Comparison of ENCODE assay signal across 23 cellular contexts in the genomic region with DNA sequence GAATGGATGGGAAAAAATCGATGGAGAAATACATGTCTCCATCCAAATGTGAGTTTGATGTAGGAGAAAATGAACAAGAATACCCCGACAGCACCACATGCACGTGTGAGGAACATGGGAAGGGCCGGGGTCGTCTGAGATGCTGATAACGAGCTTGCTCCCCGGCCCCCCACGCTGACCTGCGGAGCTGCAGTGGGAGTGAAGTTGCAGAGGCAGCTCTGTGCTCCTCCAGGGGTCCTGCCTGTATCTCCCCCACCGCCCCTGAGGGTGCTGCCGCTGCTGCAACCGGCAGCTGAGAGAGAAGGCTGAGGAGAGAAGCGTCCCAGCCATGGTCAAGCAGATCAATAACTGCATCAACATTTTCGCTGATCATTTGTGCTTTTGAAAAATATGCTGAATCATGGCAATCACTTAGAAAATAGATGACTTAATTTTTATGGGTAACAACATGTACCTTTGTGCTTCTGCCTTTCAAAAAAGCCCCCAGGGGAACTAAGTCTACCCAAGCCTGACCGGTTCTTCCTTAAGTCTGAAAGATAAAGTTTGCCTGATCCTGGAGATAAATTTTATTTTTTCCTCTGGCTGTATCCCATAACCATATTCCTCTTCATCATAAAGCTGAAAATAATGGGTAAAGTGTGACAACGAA. TPM values are rescaled to one million over a fixed set of nuclear protein-coding genes. Genes with fewer than 3 reads are reported as not detected.
DNase-seq lines count a peak whose midpoint lies in the region; ATAC-seq, FAIRE-seq and TF ChIP-seq lines count a peak whose summit lies in the region.
"Had no signal": no experiment of that assay in that cellular context is flagged by ENCODE, and none has a peak within 500 bp of the region (broad histone marks: within the 10 kb centered on the region; RNA-seq: fewer than 3 reads in every experiment).

No MANE protein-coding gene starts in this region.

- peak; percentile 49 for DNase-seq in activated CD8-positive, alpha-beta memory T cell treated with anti-CD3 and anti-CD28 coated beads for 24 hours
- DNase-seq in activated CD8-positive, alpha-beta memory T cell treated with anti-CD3 and anti-CD28 coated beads, Interleukin-2, amount 10 ng/mL, durations not matched to agents 7 days and 5 days = no peak
- no peak for DNase-seq in keratinocyte (ENCODE audit: low read depth, low spot score)
- DNase-seq in trophoblast cell = peak in 1 of 2 donors; percentile 79
- DNase-seq in thyroid gland = no peak
- DNase-seq in DMS 273 treated with DMSO at 0.1 percent for 48 hours (lab: John Stamatoyannopoulos, UW) = no peak
- DNase-seq: 8988T; AML-193; CD4-positive, alpha-beta T cell; COR-L47; DMS79 treated with DMSO at 0.1 percent for 48 hours; HCEC 1CT; KG1; NCI-H1092 treated with DMSO at 0.1 percent for 48 hours; NCI-H1436 treated with DMSO at 0.1 percent for 48 hours; NCI-H2029; NCI-H2227 treated with DMSO at 0.1 percent for 48 hours; NCI-H510A treated with DMSO at 0.1 percent for 48 hours; NCI-H748 treated with DMSO at 0.1 percent for 48 hours; SIG-M5 had no signal

- no peaks in the 10 kb centered on the region for H3K36me3 Mint-ChIP-seq in activated CD8-positive, alpha-beta memory T cell treated with anti-CD3 and anti-CD28 coated beads, Interleukin-2, amount 10 ng/mL, durations not matched to agents 7 days and 5 days

- no peak for ATAC-seq in activated CD8-positive, alpha-beta memory T cell treated with anti-CD3 and anti-CD28 coated beads, Interleukin-2, amount 10 ng/mL, durations not matched to agents 7 days and 5 days
- ATAC-seq in GM21528 (IDR thresholded peaks at IDR 0.05; ENCODE audit: low FRiP score, unreplicated experiment) = no peak
- ATAC-seq: SK-N-SH treated with all-trans-retinoic acid at 6 μM for 48 hours had no signal

- H3K4me2 ChIP-seq in keratinocyte (ENCODE audit: control insufficient read depth, extremely low read depth, insufficient read depth, low read depth, low read length) = peak overlapping the region; percentile 56
- no peak overlapping the region for H3K4me2 ChIP-seq in trophoblast cell (ENCODE audit: low read length)

- H2AK5ac ChIP-seq in trophoblast cell (ENCODE audit: low read length) = no peak overlapping the region

- peak overlapping the region; percentile 25 for H3K14ac ChIP-seq in trophoblast cell (ENCODE audit: low read length)

- intact Hi-C loops in thyroid gland (cut with DNase I) = no loop called here

- H3K79me2 ChIP-seq in keratinocyte (ENCODE audit: control insufficient read depth, insufficient read depth, low read length) (no peaks in the 10 kb centered on the region), trophoblast cell (ENCODE audit: control insufficient read depth, insufficient read depth, low read length, poor library complexity) (peaks cover 2% of the 10 kb centered on the region)

- H3K4me1 ChIP-seq in keratinocyte (ENCODE audit: control insufficient read depth, extremely low read depth, insufficient read depth, low read length) = peaks cover 13% of the 10 kb centered on the region
- peaks cover 26 to 27% of the 10 kb centered on the region in 2 experiments for H3K4me1 ChIP-seq in trophoblast cell (ENCODE audit: control insufficient read depth in 1 of 2, insufficient read depth in 2 of 2, low read length in 2 of 2)
- H3K4me1 ChIP-seq in thyroid gland = no peaks in the 10 kb centered on the region

- no peak for TF ChIP-seq CTCF in VCaP (conservative IDR thresholded peaks at IDR 0.05)
- no peak for TF ChIP-seq CTCF in keratinocyte (optimal IDR thresholded peaks at IDR 0.05 in 1 of 3, IDR thresholded peaks at IDR 0.05 in 1 of 3, conservative IDR thresholded peaks at IDR 0.05 in 1 of 3; ENCODE audit: extremely low read depth in 1 of 3, insufficient read depth in 2 of 3, low read length in 3 of 3)
- no peak for TF ChIP-seq CTCF in thyroid gland (IDR thresholded peaks at IDR 0.05)

- H4K20me1 ChIP-seq in keratinocyte (ENCODE audit: control insufficient read depth, extremely low read depth, insufficient read depth, low read length) = no peaks in the 10 kb centered on the region

- dilution Hi-C loops in keratinocyte (cut with MboI; ENCODE audit: extremely low pct_ligation_motif_present, low sequenced_read_pairs) = no loop called here

- WGBS in trophoblast cell (ENCODE audit: extremely low coverage, insufficient coverage, insufficient read length) = no CpG with 5 or more reads among the region's 16 CpGs
- 71 to 76% methylated on average over 16 of the region's 16 CpGs for WGBS in thyroid gland, 2 donors

- peak overlapping the region; percentile 35 for H2BK5ac ChIP-seq in trophoblast cell (ENCODE audit: low read depth, low read length, poor library complexity)

- H3K9ac ChIP-seq in keratinocyte (ENCODE audit: control insufficient read depth, extremely low read depth, insufficient read depth, low read length) = no peak overlapping the region
- H3K9ac ChIP-seq in trophoblast cell (ENCODE audit: low read length) = no peak overlapping the region

- H3K27me3 ChIP-seq in keratinocyte (ENCODE audit: control insufficient read depth, extremely low read depth, insufficient read depth, low read length) (no peaks in the 10 kb centered on the region), trophoblast cell (ENCODE audit: insufficient read depth, low read length) (no peaks in the 10 kb centered on the region), thyroid gland (no peaks in the 10 kb centered on the region)

- peak overlapping the region; percentile 31 for H3K18ac ChIP-seq in trophoblast cell (ENCODE audit: low read length)

- H3K9me3 Mint-ChIP-seq in activated CD8-positive, alpha-beta memory T cell treated with anti-CD3 and anti-CD28 coated beads, Interleukin-2, amount 10 ng/mL, durations not matched to agents 7 days and 5 days (ENCODE audit: low read depth) = no peaks in the 10 kb centered on the region
- H3K9me3 Mint-ChIP-seq: CD4-positive, alpha-beta T cell had no signal

- peak overlapping the region; percentile 60 for H2BK120ac ChIP-seq in trophoblast cell (ENCODE audit: insufficient read depth, low read length, poor library complexity)

- no peaks in the 10 kb centered on the region for H3K9me3 ChIP-seq in keratinocyte (ENCODE audit: control insufficient read depth, low read depth, low read length)
- H3K9me3 ChIP-seq in trophoblast cell (ENCODE audit: insufficient read depth, low read depth, low read length) = no peaks in the 10 kb centered on the region
- no peaks in the 10 kb centered on the region for H3K9me3 ChIP-seq in thyroid gland

- no peak overlapping the region for H3K4me3 Mint-ChIP-seq in activated CD8-positive, alpha-beta memory T cell treated with anti-CD3 and anti-CD28 coated beads, Interleukin-2, amount 10 ng/mL, durations not matched to agents 7 days and 5 days
- H3K4me3 Mint-ChIP-seq: CD4-positive, alpha-beta T cell had no signal

- peak overlapping the region; percentile 73 for H2AFZ ChIP-seq in keratinocyte (ENCODE audit: control insufficient read depth, low read length)
- no peak overlapping the region for H2AFZ ChIP-seq in trophoblast cell (ENCODE audit: insufficient read depth, low read length, poor library complexity)

- no peak for FAIRE-seq in keratinocyte (lab: Jason Lieb, UNC)

- H3K27me3 Mint-ChIP-seq in activated CD8-positive, alpha-beta memory T cell treated with anti-CD3 and anti-CD28 coated beads, Interleukin-2, amount 10 ng/mL, durations not matched to agents 7 days and 5 days = peaks cover 6% of the 10 kb centered on the region

- peaks cover 1% of the 10 kb centered on the region for H3K4me1 Mint-ChIP-seq in activated CD8-positive, alpha-beta memory T cell treated with anti-CD3 and anti-CD28 coated beads, Interleukin-2, amount 10 ng/mL, durations not matched to agents 7 days and 5 days

- peak overlapping the region; percentile 78 for H3K27ac ChIP-seq in VCaP
- H3K27ac ChIP-seq in keratinocyte (ENCODE audit: control insufficient read depth, insufficient read depth, low read length) = no peak overlapping the region
- H3K27ac ChIP-seq in trophoblast cell (ENCODE audit: low read depth, low read length) = peak overlapping the region; percentile 2
- no peak overlapping the region for H3K27ac ChIP-seq in thyroid gland

- H3K4ac ChIP-seq in trophoblast cell (ENCODE audit: low read depth, low read length) = no peak overlapping the region

- peak overlapping the region; percentile 72 for H2BK12ac ChIP-seq in trophoblast cell (ENCODE audit: low read length)

- H3K23ac ChIP-seq in trophoblast cell (ENCODE audit: low read length) = no peak overlapping the region

- H4K12ac ChIP-seq in trophoblast cell (ENCODE audit: low read depth, low read length) = peak overlapping the region; percentile 0

- H4K91ac ChIP-seq in trophoblast cell (ENCODE audit: low read depth, low read length) = peak overlapping the region; percentile 83

- no peak overlapping the region for H3K27ac Mint-ChIP-seq in activated CD8-positive, alpha-beta memory T cell treated with anti-CD3 and anti-CD28 coated beads, Interleukin-2, amount 10 ng/mL, durations not matched to agents 7 days and 5 days
- H3K27ac Mint-ChIP-seq: CD4-positive, alpha-beta T cell had no signal

- peaks cover 20% of the 10 kb centered on the region for H3K79me1 ChIP-seq in trophoblast cell (ENCODE audit: low read length)

- H3K4me3 ChIP-seq in keratinocyte (ENCODE audit: control insufficient read depth in 2 of 3, extremely low read depth in 1 of 3, insufficient read depth in 2 of 3, low read depth in 1 of 3, low read length in 3 of 3) = no peak overlapping the region
- no peak overlapping the region for H3K4me3 ChIP-seq in trophoblast cell (ENCODE audit: low read depth, low read length)
- no peak overlapping the region for H3K4me3 ChIP-seq in thyroid gland (replicated peaks in 1 of 3)

- H3K9me1 ChIP-seq in keratinocyte (ENCODE audit: control insufficient read depth, extremely low read depth, insufficient read depth, low read length) = no peaks in the 10 kb centered on the region

- H4K8ac ChIP-seq in trophoblast cell (ENCODE audit: low read depth, low read length) = peak overlapping the region; percentile 62

- TF ChIP-seq POLR2A in thyroid gland (IDR thresholded peaks at IDR 0.05) = no peak

- CTCF ChIA-PET in activated CD8-positive, alpha-beta memory T cell treated with anti-CD3 and anti-CD28 coated beads, Interleukin-2, amount 10 ng/mL, durations not matched to agents 7 days and 5 days (lab: Charles Lee) = no interaction called here

- no peaks in the 10 kb centered on the region for H3K36me3 ChIP-seq in keratinocyte (ENCODE audit: control insufficient read depth in 2 of 2, extremely low read depth in 1 of 2, insufficient read depth in 2 of 2, low read length in 2 of 2)
- H3K36me3 ChIP-seq in trophoblast cell (ENCODE audit: control insufficient read depth in 1 of 2, insufficient read depth in 2 of 2, low read length in 2 of 2) = no peaks in the 10 kb centered on the region
- no peaks in the 10 kb centered on the region for H3K36me3 ChIP-seq in thyroid gland

RNA-seq across cellular contexts. Expression of gene NAXD, which starts 18.2 kb away (rescaled TPM):
- total RNA-seq in activated CD8-positive, alpha-beta memory T cell treated with anti-CD3 and anti-CD28 coated beads, Interleukin-2, amount 10 ng/mL, durations not matched to agents 7 days and 5 days = 10 to 100 TPM; 26.3 to 29.5 TPM
- polyA plus RNA-seq in keratinocyte = 17.6 to 18.7 TPM (median 18.0 TPM) in 3 replicates
- polyA plus RNA-seq in keratinocyte (2011; ENCODE audit: low read depth) = 8.4 TPM
- 12.2 and 13.7 TPM in 2 replicates for polyA plus RNA-seq in keratinocyte (2011; cell fraction: cytosol; rRNA removed)
- polyA plus RNA-seq in keratinocyte (2011; cell fraction: nucleus; rRNA removed) = 41.3 and 44.7 TPM in 2 replicates
- 15.6 and 23.1 TPM in 2 replicates for polyA plus RNA-seq in keratinocyte (2012; ENCODE audit: low replicate concordance)
- polyA minus RNA-seq in keratinocyte = 10.6 to 13.8 TPM (median 13.6 TPM) in 3 replicates
- polyA minus RNA-seq in keratinocyte (2011; cell fraction: cytosol; rRNA and poly(A)+ RNA removed) = 8.6 TPM
- 8.1 and 11.6 TPM in 2 replicates for polyA minus RNA-seq in keratinocyte (2011; cell fraction: nucleus; rRNA and poly(A)+ RNA removed)
- 20.5 TPM in 2 replicates for polyA plus RNA-seq in trophoblast cell (2013)
- 10 to 100 TPM; 38.2 to 46.6 (median 42.8) TPM for total RNA-seq in thyroid gland

RNA-seq across cellular contexts. Expression of gene RAB20, which starts 35.6 kb away (rescaled TPM):
- 1 to 10 TPM; 1.1 to 3.8 TPM for total RNA-seq in activated CD8-positive, alpha-beta memory T cell treated with anti-CD3 and anti-CD28 coated beads, Interleukin-2, amount 10 ng/mL, durations not matched to agents 7 days and 5 days
- polyA plus RNA-seq in keratinocyte = 3.7 to 4.3 TPM (median 4.1 TPM) in 3 replicates
- 0.17 TPM for polyA plus RNA-seq in keratinocyte (2011; ENCODE audit: low read depth)
- polyA plus RNA-seq in keratinocyte (2011; cell fraction: cytosol; rRNA removed) = 3.4 and 5.1 TPM in 2 replicates
- polyA plus RNA-seq in keratinocyte (2011; cell fraction: nucleus; rRNA removed) = 3.4 and 3.8 TPM in 2 replicates
- polyA plus RNA-seq in keratinocyte (2012; ENCODE audit: low replicate concordance) = 1.1 and 4.8 TPM in 2 replicates
- 1.1 to 2.1 TPM (median 1.2 TPM) in 3 replicates for polyA minus RNA-seq in keratinocyte
- 3.8 TPM for polyA minus RNA-seq in keratinocyte (2011; cell fraction: cytosol; rRNA and poly(A)+ RNA removed)
- polyA minus RNA-seq in keratinocyte (2011; cell fraction: nucleus; rRNA and poly(A)+ RNA removed) = 1.2 and 1.4 TPM in 2 replicates
- polyA plus RNA-seq in trophoblast cell (2013) = 29.9 and 30.6 TPM in 2 replicates
- 10 to 100 TPM; 21.0 to 60.5 (median 43.5) TPM for total RNA-seq in thyroid gland

Comparison
In these comparisons a context has a peak if more than half of its experiments do, and no peak if none do; other contexts are left out.
1. H3K27ac ChIP-seq: peak in VCaP (single experiment) and trophoblast cell (single experiment); none in keratinocyte (single experiment) and thyroid gland (0 of 3).
2. RNA of gene RAB20, which starts 35.6 kb away (total RNA-seq): 21.0 to 60.5 TPM in thyroid gland; 1.1 to 3.8 TPM in activated CD8-positive, alpha-beta memory T cell treated with anti-CD3 and anti-CD28 coated beads, Interleukin-2, amount 10 ng/mL, durations not matched to agents 7 days and 5 days; every median in the first group is over 4 times any median in the second.